Comparison of ENCODE assay signal across 1 cellular context in genomic region chr9:105251733-105252404, GRCh38.
A peak's percentile ranks its signal among the peaks of the same experiment; 100 is the strongest.
TF ChIP-seq lines count a peak whose summit lies in the region.

No MANE protein-coding gene starts in this region.

TF ChIP-seq in HepG2, 621 proteins besides CTCF, POLR2A, EP300 and RAD21 (continued from another document and continues in another):
- TF ChIP-seq ARID5B (CRISPR knock-in tag; IDR thresholded peaks at IDR 0.05) (peak; percentile 86), ZNF251 (CRISPR knock-in tag; IDR thresholded peaks at IDR 0.05) (no peak), BORCS8-MEF2B (CRISPR knock-in tag; IDR thresholded peaks at IDR 0.05) (no peak), THYN1 (CRISPR knock-in tag; IDR thresholded peaks at IDR 0.05; ENCODE audit: borderline replicate concordance, low read depth) (no peak), ISL2 (CRISPR knock-in tag; IDR thresholded peaks at IDR 0.05) (peak; percentile 80; the same call in 1 of the 2 replicates), MBNL3 (CRISPR knock-in tag; conservative IDR thresholded peaks at IDR 0.05) (no peak), DMTF1 (CRISPR knock-in tag; IDR thresholded peaks at IDR 0.05) (no peak), NFE2 (CRISPR knock-in tag; IDR thresholded peaks at IDR 0.05) (no peak), ATF2 (CRISPR knock-in tag; IDR thresholded peaks at IDR 0.05) (no peak), ZNF792 (CRISPR knock-in tag; IDR thresholded peaks at IDR 0.05) (no peak; the same call in 1 of the 2 replicates), NCOA5 (CRISPR knock-in tag; IDR thresholded peaks at IDR 0.05) (no peak), ZNF317 (CRISPR knock-in tag; IDR thresholded peaks at IDR 0.05) (no peak), ZNF12 (CRISPR knock-in tag; IDR thresholded peaks at IDR 0.05) (peak; percentile 47; the same call in 1 of the 2 replicates), ZNF331 (CRISPR knock-in tag; IDR thresholded peaks at IDR 0.05) (no peak; the same call in 1 of the 2 replicates), KDM6A (CRISPR knock-in tag; IDR thresholded peaks at IDR 0.05; ENCODE audit: low read depth) (peak; percentile 72), TERF1 (CRISPR knock-in tag; IDR thresholded peaks at IDR 0.05) (no peak), MYPOP (CRISPR knock-in tag; IDR thresholded peaks at IDR 0.05) (no peak), MXI1 (IDR thresholded peaks at IDR 0.05; ENCODE audit: borderline replicate concordance, low read depth, low read length) (peak; percentile 36; the same call in 1 of the 3 replicates), SRY (CRISPR knock-in tag; IDR thresholded peaks at IDR 0.05) (no peak), TBL1XR1 (IDR thresholded peaks at IDR 0.05; ENCODE audit: borderline replicate concordance, low read length, partially characterized antibody) (no peak), CREB1 (IDR thresholded peaks at IDR 0.05) (no peak; the same call in 1 of the 2 replicates), CREB1 (CRISPR knock-in tag; IDR thresholded peaks at IDR 0.05) (no peak), NR2F2 (IDR thresholded peaks at IDR 0.05; ENCODE audit: borderline replicate concordance, low read depth) (peak; percentile 58; the same call in 1 of the 2 replicates), ELF4 (CRISPR knock-in tag; IDR thresholded peaks at IDR 0.05; ENCODE audit: borderline replicate concordance) (no peak), TEAD3 (CRISPR knock-in tag; optimal IDR thresholded peaks at IDR 0.05; ENCODE audit: borderline replicate concordance) (peak; percentile 59), MTA1 (CRISPR knock-in tag; IDR thresholded peaks at IDR 0.05; ENCODE audit: borderline replicate concordance) (no peak), KLF11 (CRISPR knock-in tag; IDR thresholded peaks at IDR 0.05) (no peak), KAT7 (CRISPR knock-in tag; IDR thresholded peaks at IDR 0.05; ENCODE audit: borderline replicate concordance) (no peak), GLMP (CRISPR knock-in tag; IDR thresholded peaks at IDR 0.05; ENCODE audit: borderline replicate concordance) (no peak), HES4 (CRISPR knock-in tag; IDR thresholded peaks at IDR 0.05; ENCODE audit: borderline replicate concordance) (no peak), FOXA1 (IDR thresholded peaks at IDR 0.05) (peak; percentile 28; the same call in 1 of the 2 replicates), FOXA1 (CRISPR knock-in tag; IDR thresholded peaks at IDR 0.05) (peak; percentile 74), CEBPG (CRISPR knock-in tag; IDR thresholded peaks at IDR 0.05) (peak; percentile 42; the same call in 1 of the 2 replicates), FOXJ3 (CRISPR knock-in tag; IDR thresholded peaks at IDR 0.05; ENCODE audit: borderline replicate concordance) (peak; percentile 75; the same call in 1 of the 2 replicates), KDM3A (CRISPR knock-in tag; IDR thresholded peaks at IDR 0.05; ENCODE audit: low read depth) (0 out of 2 replicates have a peak, but pooled peaks have one; percentile 7), NR2C2 (CRISPR knock-in tag; IDR thresholded peaks at IDR 0.05; ENCODE audit: borderline replicate concordance) (no peak), ZNF17 (CRISPR knock-in tag; IDR thresholded peaks at IDR 0.05) (no peak), ETV6 (CRISPR knock-in tag; conservative IDR thresholded peaks at IDR 0.05) (no peak), NR2F1 (CRISPR knock-in tag; IDR thresholded peaks at IDR 0.05) (peak in 1 of 2 experiments; percentile 65; a peak in 2 of 4 replicates), SKI (IDR thresholded peaks at IDR 0.05; ENCODE audit: partially characterized antibody) (no peak), ZMYM3 (CRISPR knock-in tag; IDR thresholded peaks at IDR 0.05) (peak; percentile 52; the same call in 1 of the 2 replicates), ATF5 (CRISPR knock-in tag; IDR thresholded peaks at IDR 0.05; ENCODE audit: low read depth) (no peak), ZNF552 (CRISPR knock-in tag; IDR thresholded peaks at IDR 0.05; ENCODE audit: borderline replicate concordance) (no peak)
- TF ChIP-seq, protein P1, sequence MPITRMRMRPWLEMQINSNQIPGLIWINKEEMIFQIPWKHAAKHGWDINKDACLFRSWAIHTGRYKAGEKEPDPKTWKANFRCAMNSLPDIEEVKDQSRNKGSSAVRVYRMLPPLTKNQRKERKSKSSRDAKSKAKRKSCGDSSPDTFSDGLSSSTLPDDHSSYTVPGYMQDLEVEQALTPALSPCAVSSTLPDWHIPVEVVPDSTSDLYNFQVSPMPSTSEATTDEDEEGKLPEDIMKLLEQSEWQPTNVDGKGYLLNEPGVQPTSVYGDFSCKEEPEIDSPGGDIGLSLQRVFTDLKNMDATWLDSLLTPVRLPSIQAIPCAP (CRISPR knock-in tag; IDR thresholded peaks at IDR 0.05; ENCODE audit: low read depth) = no peak
- TF ChIP-seq, protein P2, sequence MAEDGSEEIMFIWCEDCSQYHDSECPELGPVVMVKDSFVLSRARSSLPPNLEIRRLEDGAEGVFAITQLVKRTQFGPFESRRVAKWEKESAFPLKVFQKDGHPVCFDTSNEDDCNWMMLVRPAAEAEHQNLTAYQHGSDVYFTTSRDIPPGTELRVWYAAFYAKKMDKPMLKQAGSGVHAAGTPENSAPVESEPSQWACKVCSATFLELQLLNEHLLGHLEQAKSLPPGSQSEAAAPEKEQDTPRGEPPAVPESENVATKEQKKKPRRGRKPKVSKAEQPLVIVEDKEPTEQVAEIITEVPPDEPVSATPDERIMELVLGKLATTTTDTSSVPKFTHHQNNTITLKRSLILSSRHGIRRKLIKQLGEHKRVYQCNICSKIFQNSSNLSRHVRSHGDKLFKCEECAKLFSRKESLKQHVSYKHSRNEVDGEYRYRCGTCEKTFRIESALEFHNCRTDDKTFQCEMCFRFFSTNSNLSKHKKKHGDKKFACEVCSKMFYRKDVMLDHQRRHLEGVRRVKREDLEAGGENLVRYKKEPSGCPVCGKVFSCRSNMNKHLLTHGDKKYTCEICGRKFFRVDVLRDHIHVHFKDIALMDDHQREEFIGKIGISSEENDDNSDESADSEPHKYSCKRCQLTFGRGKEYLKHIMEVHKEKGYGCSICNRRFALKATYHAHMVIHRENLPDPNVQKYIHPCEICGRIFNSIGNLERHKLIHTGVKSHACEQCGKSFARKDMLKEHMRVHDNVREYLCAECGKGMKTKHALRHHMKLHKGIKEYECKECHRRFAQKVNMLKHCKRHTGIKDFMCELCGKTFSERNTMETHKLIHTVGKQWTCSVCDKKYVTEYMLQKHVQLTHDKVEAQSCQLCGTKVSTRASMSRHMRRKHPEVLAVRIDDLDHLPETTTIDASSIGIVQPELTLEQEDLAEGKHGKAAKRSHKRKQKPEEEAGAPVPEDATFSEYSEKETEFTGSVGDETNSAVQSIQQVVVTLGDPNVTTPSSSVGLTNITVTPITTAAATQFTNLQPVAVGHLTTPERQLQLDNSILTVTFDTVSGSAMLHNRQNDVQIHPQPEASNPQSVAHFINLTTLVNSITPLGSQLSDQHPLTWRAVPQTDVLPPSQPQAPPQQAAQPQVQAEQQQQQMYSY (CRISPR knock-in tag; IDR thresholded peaks at IDR 0.05) = no peak
- TF ChIP-seq, protein P3, sequence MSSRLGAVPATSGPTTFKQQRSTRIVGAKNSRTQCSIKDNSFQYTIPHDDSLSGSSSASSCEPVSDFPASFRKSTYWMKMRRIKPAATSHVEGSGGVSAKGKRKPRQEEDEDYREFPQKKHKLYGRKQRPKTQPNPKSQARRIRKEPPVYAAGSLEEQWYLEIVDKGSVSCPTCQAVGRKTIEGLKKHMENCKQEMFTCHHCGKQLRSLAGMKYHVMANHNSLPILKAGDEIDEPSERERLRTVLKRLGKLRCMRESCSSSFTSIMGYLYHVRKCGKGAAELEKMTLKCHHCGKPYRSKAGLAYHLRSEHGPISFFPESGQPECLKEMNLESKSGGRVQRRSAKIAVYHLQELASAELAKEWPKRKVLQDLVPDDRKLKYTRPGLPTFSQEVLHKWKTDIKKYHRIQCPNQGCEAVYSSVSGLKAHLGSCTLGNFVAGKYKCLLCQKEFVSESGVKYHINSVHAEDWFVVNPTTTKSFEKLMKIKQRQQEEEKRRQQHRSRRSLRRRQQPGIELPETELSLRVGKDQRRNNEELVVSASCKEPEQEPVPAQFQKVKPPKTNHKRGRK (CRISPR knock-in tag; IDR thresholded peaks at IDR 0.05) = no peak
